Comparison of ENCODE assay signal across 17 cellular contexts in genomic region chr20:37277253-37277593, GRCh38. TPM values are rescaled to one million over a fixed set of nuclear protein-coding genes. Genes with fewer than 3 reads are reported as not detected.
DNase-seq lines count a peak whose midpoint lies in the region; ATAC-seq, FAIRE-seq and TF ChIP-seq lines count a peak whose summit lies in the region.
"Had no signal": no experiment of that assay in that cellular context is flagged by ENCODE, and none has a peak within 500 bp of the region (broad histone marks: within the 10 kb centered on the region; RNA-seq: fewer than 3 reads in every experiment).

No MANE protein-coding gene starts in this region.

- intact Hi-C loops in K562 (cut with micrococcal nuclease) = no loop called here

- WGBS in K562 (ENCODE audit: insufficient coverage, low coverage, missing lambda C conversion rate) = 15% methylated on average over 2 of the region's 2 CpGs
- 46 to 54% methylated on average over 2 of the region's 2 CpGs for WGBS in upper lobe of left lung, 2 donors

- H3K9me3 ChIP-seq in K562 (replicated peaks; ENCODE audit: control insufficient read depth, insufficient read depth, low read depth, low read length) (no peaks in the 10 kb centered on the region), osteoblast (ENCODE audit: low read depth, low read length) (no peaks in the 10 kb centered on the region), upper lobe of left lung (no peaks in the 10 kb centered on the region)
- H3K9me3 ChIP-seq: heart left ventricle had no signal

- H3K4me3 ChIP-seq in K562 (no peak overlapping the region), osteoblast (ENCODE audit: insufficient read depth, low read length) (no peak overlapping the region), upper lobe of left lung (no peak overlapping the region)
- H3K4me3 ChIP-seq: PC-9 had no signal

- H3K9me1 ChIP-seq in K562 (ENCODE audit: control insufficient read depth, insufficient read depth, low read length) = no peaks in the 10 kb centered on the region

- H3K27me3 ChIP-seq in K562 (ENCODE audit: control insufficient read depth in 2 of 2, insufficient read depth in 2 of 2, low read length in 2 of 2) = no peaks in the 10 kb centered on the region; a peak in 1 of 5 replicates
- H3K27me3 ChIP-seq in osteoblast (ENCODE audit: insufficient read depth, low read length) = peaks cover 9% of the 10 kb centered on the region
- H3K27me3 ChIP-seq in upper lobe of left lung = no peaks in the 10 kb centered on the region

- TF ChIP-seq CTCF in K562 (IDR thresholded peaks at IDR 0.05 in 2 of 3, conservative IDR thresholded peaks at IDR 0.05 in 1 of 3; ENCODE audit: insufficient read depth in 2 of 3, low read depth in 1 of 3, low read length in 3 of 3) = no peak
- TF ChIP-seq CTCF in osteoblast (IDR thresholded peaks at IDR 0.05; ENCODE audit: extremely low read depth, low read depth, low read length) = no peak
- TF ChIP-seq CTCF in upper lobe of left lung (IDR thresholded peaks at IDR 0.05) = no peak

- H3K36me3 ChIP-seq in K562 (ENCODE audit: control insufficient read depth, insufficient read depth, low read length) (no peaks in the 10 kb centered on the region), osteoblast (ENCODE audit: insufficient read depth, low read length) (no peaks in the 10 kb centered on the region), upper lobe of left lung (no peaks in the 10 kb centered on the region)
- H3K36me3 ChIP-seq: heart left ventricle had no signal

- H3K27ac ChIP-seq in K562 (ENCODE audit: extremely low read depth, low read depth, low read length) = no peak overlapping the region
- no peak overlapping the region for H3K27ac ChIP-seq in osteoblast (ENCODE audit: low read depth, low read length)
- H3K27ac ChIP-seq in upper lobe of left lung = peak overlapping the region; percentile 7 to 56 (median 30)
- H3K27ac ChIP-seq: 22Rv1, PC-9 had no signal

- H3K4me2 ChIP-seq in K562 (ENCODE audit: insufficient read depth, low read length) = no peak overlapping the region
- peak overlapping the region; percentile 51 for H3K4me2 ChIP-seq in osteoblast (ENCODE audit: insufficient read depth, low read length)
- H3K4me2 ChIP-seq: PC-9 had no signal

- H3K4me1 ChIP-seq in K562 (replicated peaks in 1 of 2; ENCODE audit: control insufficient read depth in 2 of 2, insufficient read depth in 2 of 2, low read length in 2 of 2) = peaks cover 0 to 5% of the 10 kb centered on the region in 2 experiments; a peak in 3 of 5 replicates
- H3K4me1 ChIP-seq in osteoblast (ENCODE audit: insufficient read depth, low read length) = peaks cover 7% of the 10 kb centered on the region
- peaks cover 9 to 12% (median 10%) of the 10 kb centered on the region in 4 donors for H3K4me1 ChIP-seq in upper lobe of left lung

- POLR2A ChIA-PET in K562 (lab: Yijun Ruan, JAX) = interaction anchor here (0.6 to 1.1 kb wide), 4 partner anchors 9 to 258 kb away, joined by 3 to 4 read pairs (median 3); no protein-coding TSS in a partner anchor

- no peak for TF ChIP-seq RAD21 in K562 (CRISPR knock-in tag; conservative IDR thresholded peaks at IDR 0.05 in 1 of 2, IDR thresholded peaks at IDR 0.05 in 1 of 2)

- TF ChIP-seq EP300 in K562 (IDR thresholded peaks at IDR 0.05; ENCODE audit: low read length) = no peak
- no peak for TF ChIP-seq EP300 in upper lobe of left lung (IDR thresholded peaks at IDR 0.05)

- peak; percentile 37 for DNase-seq in NOMO-1 treated with DMSO at 0.1 percent for 48 hours (lab: John Stamatoyannopoulos, UW; ENCODE audit: unreplicated experiment)
- no peak for DNase-seq in NOMO-1 treated with dmso at 0.1 percent for 144 hours (lab: John Stamatoyannopoulos, UW; ENCODE audit: unreplicated experiment)
- DNase-seq in K562 (ENCODE audit: extremely low read depth in 1 of 4, low spot score in 3 of 4) = no peak
- no peak for DNase-seq in osteoblast (ENCODE audit: insufficient read length, low spot score, missing footprints)
- no peak for DNase-seq in upper lobe of left lung
- DNase-seq in stimulated activated naive CD4-positive, alpha-beta T cell (lab: John Stamatoyannopoulos, UW) = no peak
- no peak for DNase-seq in effector CD4-positive, alpha-beta T cell
- no peak for DNase-seq in D341Med (ENCODE audit: low spot score)
- DNase-seq: activated CD4-positive, alpha-beta T cell treated with anti-CD3 and anti-CD28 coated beads for 1 hour; activated naive CD8-positive, alpha-beta T cell treated with anti-CD3 and anti-CD28 coated beads, Interleukin-2, amount 50 U/mL, for 24 hours; cerebellar nuclear complex; stimulated activated CD4-positive, alpha-beta T cell treated with anti-CD3 and anti-CD28 coated beads, Interleukin-4, amount 100 ng/mL, for 4 hours; stimulated activated naive CD8-positive, alpha-beta T cell treated with anti-CD3 and anti-CD28 coated beads, Interleukin-15, Interleukin-2, amounts not matched to agents 100 U/mL and 50 U/mL, for 24 hours had no signal

- in situ Hi-C loops in K562 (cut with MboI) = no loop called here

- CTCF ChIA-PET in K562 (lab: Yijun Ruan, JAX; ENCODE audit: low intra/inter-chr PET ratio) = interaction anchor here (1.5 kb wide), 1 partner anchor 107 kb away, joined by 4 read pairs; no protein-coding TSS in a partner anchor

- no TSS peak for BruUV-seq in K562 (replicated peaks; lab: Mats Ljungman, UMichigan)

- no peak overlapping the region for H3K9ac ChIP-seq in K562 (ENCODE audit: insufficient read depth in 1 of 2, low read depth in 2 of 2, low read length in 2 of 2)

- peak; percentile 23 for FAIRE-seq in K562 (lab: Jason Lieb, UNC)

- H2AFZ ChIP-seq in K562 (ENCODE audit: low read depth, low read length) (peak overlapping the region; percentile 73), osteoblast (ENCODE audit: low read length) (peak overlapping the region; percentile 53)
- H2AFZ ChIP-seq: PC-9 had no signal

- H3K79me2 ChIP-seq in K562 (ENCODE audit: control insufficient read depth, insufficient read depth, low read length) = no peaks in the 10 kb centered on the region
- H3K79me2 ChIP-seq in osteoblast (ENCODE audit: insufficient read depth, low read length) = no peaks in the 10 kb centered on the region

- TF ChIP-seq POLR2A in K562 (conservative IDR thresholded peaks at IDR 0.05) (no peak), upper lobe of left lung (IDR thresholded peaks at IDR 0.05) (no peak)

- no peaks in the 10 kb centered on the region for H4K20me1 ChIP-seq in K562 (replicated peaks; ENCODE audit: control insufficient read depth, insufficient read depth, low read length)
- H4K20me1 ChIP-seq in osteoblast (ENCODE audit: insufficient read depth, low read length) = no peaks in the 10 kb centered on the region

- ATAC-seq in K562 (no peak), upper lobe of left lung (ENCODE audit: low FRiP score in 2 of 2) (no peak)

TF ChIP-seq in K562, 482 proteins besides CTCF, POLR2A, EP300 and RAD21 (continues in another document):
- no peak for TF ChIP-seq MEF2D (tag; conservative IDR thresholded peaks at IDR 0.05; ENCODE audit: low read depth)

RNA-seq across cellular contexts. Expression of gene MANBAL, which starts 12.2 kb away (rescaled TPM):
- 19.6 and 33.3 TPM in 2 replicates for total RNA-seq in K562 (2011; cell fraction: chromatin; rRNA removed; ENCODE audit: low replicate concordance)
- 23.8 and 26.2 TPM in 2 replicates for total RNA-seq in K562 (2011; cell fraction: nucleolus; rRNA removed)
- total RNA-seq in K562 (2011; cell fraction: nucleoplasm; rRNA removed) = 29.3 and 40.0 TPM in 2 replicates
- total RNA-seq in K562 (2014; rRNA removed) (9.2 and 15.5 TPM in 2 replicates), K562 (2014; rRNA removed; fragmentation: Illumina TruSeq; extraction: Trizol) (10.4 and 12.3 TPM in 2 replicates), K562 (2015; rRNA removed; fragmentation: Illumina TruSeq; extraction: Trizol) (14.1 and 16.3 TPM in 2 replicates), K562 (2021) (15.3 and 16.7 TPM in 2 replicates), osteoblast (14.1 and 17.7 TPM in 2 replicates), upper lobe of left lung (10 to 100 TPM; 11.5 to 38.6 (median 29.8) TPM)
- polyA plus RNA-seq in K562 (2011; rRNA removed) (30.0 and 35.0 TPM in 2 replicates), K562 (2014; fragmentation: Illumina TruSeq; extraction: Trizol) (27.9 and 31.6 TPM in 2 replicates), K562 (2014; fragmentation: Nextera tagmentation; extraction: Ambion mirVana) (10 to 100 TPM; 17.4 to 17.8 TPM), K562 (2014; rRNA removed) (24.8 and 25.3 TPM in 2 replicates)
- polyA plus RNA-seq in K562 (2011; cell fraction: cytosol; rRNA removed) = 55.8 and 75.0 TPM in 2 replicates
- 31.7 and 40.3 TPM in 2 replicates for polyA plus RNA-seq in K562 (2011; cell fraction: nucleus; rRNA removed)
- 20.9 and 26.2 TPM in 2 replicates for polyA plus RNA-seq in K562 (2012)
- polyA minus RNA-seq in K562 (2011; rRNA and poly(A)+ RNA removed) = 11.3 and 13.7 TPM in 2 replicates
- polyA minus RNA-seq in K562 (2011; cell fraction: cytosol; rRNA and poly(A)+ RNA removed) = 8.8 and 12.4 TPM in 2 replicates
- 4.8 and 6.2 TPM in 2 replicates for polyA minus RNA-seq in K562 (2011; cell fraction: nucleus; rRNA and poly(A)+ RNA removed)

RNA-seq across cellular contexts. Expression of gene GHRH, which starts 15.6 kb away (rescaled TPM):
- total RNA-seq in K562 (2011; cell fraction: chromatin; rRNA removed; ENCODE audit: low replicate concordance) = not detected in 2 replicates
- total RNA-seq in K562 (2011; cell fraction: nucleolus; rRNA removed) = not detected in 2 replicates
- not detected in 2 replicates for total RNA-seq in K562 (2011; cell fraction: nucleoplasm; rRNA removed)
- total RNA-seq in K562 (2014; rRNA removed) (not detected in 2 replicates), K562 (2014; rRNA removed; fragmentation: Illumina TruSeq; extraction: Trizol) (not detected in 2 replicates), K562 (2015; rRNA removed; fragmentation: Illumina TruSeq; extraction: Trizol) (not detected in 2 replicates), K562 (2021) (not detected in 2 replicates), osteoblast (not detected in 2 replicates), upper lobe of left lung (not detected)
- polyA plus RNA-seq in K562 (2011; rRNA removed) (not detected in 2 replicates), K562 (2014; fragmentation: Illumina TruSeq; extraction: Trizol) (not detected in 2 replicates), K562 (2014; fragmentation: Nextera tagmentation; extraction: Ambion mirVana) (not detected), K562 (2014; rRNA removed) (not detected in 2 replicates)
- polyA plus RNA-seq in K562 (2011; cell fraction: cytosol; rRNA removed) = not detected in 2 replicates
- not detected in 2 replicates for polyA plus RNA-seq in K562 (2011; cell fraction: nucleus; rRNA removed)
- not detected in 2 replicates for polyA plus RNA-seq in K562 (2012)
- polyA minus RNA-seq in K562 (2011; rRNA and poly(A)+ RNA removed) = not detected in 2 replicates
- not detected in 2 replicates for polyA minus RNA-seq in K562 (2011; cell fraction: cytosol; rRNA and poly(A)+ RNA removed)
- not detected in 2 replicates for polyA minus RNA-seq in K562 (2011; cell fraction: nucleus; rRNA and poly(A)+ RNA removed)
- total RNA-seq: heart left ventricle, PC-9, renal cortical epithelial cell had no signal
- polyA plus RNA-seq: heart left ventricle had no signal

Comparison
In these comparisons a context has a peak if more than half of its experiments do, and no peak if none do; other contexts are left out.
1. H3K27ac ChIP-seq: peak in upper lobe of left lung (4 of 4); none in K562 (single experiment) and osteoblast (single experiment).